Comparison of ENCODE assay signal across 17 cellular contexts in the genomic region with DNA sequence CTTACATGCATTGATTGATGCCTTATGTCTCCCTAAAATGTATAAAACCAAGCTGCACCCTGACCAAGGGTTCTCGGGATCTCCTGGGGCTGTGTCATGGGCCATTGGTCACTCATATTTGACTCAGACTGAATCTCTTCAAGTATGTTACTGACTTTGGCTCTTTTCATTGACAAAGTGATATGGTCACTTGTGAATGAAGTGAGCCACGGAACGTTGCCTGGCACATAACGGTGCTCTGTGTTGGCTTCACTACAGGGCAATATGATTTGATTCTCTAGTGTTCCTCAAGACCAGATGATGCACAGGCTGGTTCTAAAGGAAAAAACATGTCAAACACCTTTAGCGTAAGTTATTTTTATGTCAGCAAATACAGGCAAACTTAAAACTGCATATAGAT.
"Had no signal": no experiment of that assay in that cellular context is flagged by ENCODE, and none has a peak within 500 bp of the region (broad histone marks: within the 10 kb centered on the region; RNA-seq: fewer than 3 reads in every experiment).

No MANE protein-coding gene starts in this region.

- H3K4me1 ChIP-seq: colonic mucosa had no signal

- H3K27me3 ChIP-seq: cardiac muscle cell, colonic mucosa, right lobe of liver had no signal

- H3K4me3 Mint-ChIP-seq: nephron; stimulated activated effector memory CD8-positive, alpha-beta T cell treated with anti-CD3 and anti-CD28 coated beads, Interleukin-12 subunit alpha, Interleukin-12 subunit beta, amount 100 ng/mL, for 72 hours had no signal

- H3K4me3 ChIP-seq: cardiac muscle cell, colonic mucosa, psoas muscle, right lobe of liver had no signal

- H3K4me1 Mint-ChIP-seq: nephron had no signal

- ATAC-seq: left colon, psoas muscle, right lobe of liver had no signal

- H3K9me3 Mint-ChIP-seq: stimulated activated effector memory CD8-positive, alpha-beta T cell treated with anti-CD3 and anti-CD28 coated beads, Interleukin-12 subunit alpha, Interleukin-12 subunit beta, amount 100 ng/mL, for 72 hours had no signal

- H3K27ac Mint-ChIP-seq: nephron; stimulated activated effector memory CD8-positive, alpha-beta T cell treated with anti-CD3 and anti-CD28 coated beads, Interleukin-12 subunit alpha, Interleukin-12 subunit beta, amount 100 ng/mL, for 72 hours had no signal

- H3K27ac ChIP-seq: cardiac muscle cell, colonic mucosa, psoas muscle, right lobe of liver had no signal

- DNase-seq: activated CD4-positive, alpha-beta T cell treated with anti-CD3 and anti-CD28 coated beads, Interleukin-2, amount 50 U/mL, for 4 hours; activated CD4-positive, CD25-positive, alpha-beta regulatory T cell; activated CD8-positive, alpha-beta memory T cell treated with anti-CD3 and anti-CD28 coated beads, Interleukin-2, amount 50 U/mL, for 4 hours; colonic mucosa; foreskin melanocyte; head of caudate nucleus; left colon; mammary epithelial cell; psoas muscle; right lobe of liver; substantia nigra; T-helper 2 cell; trophoblast cell had no signal

- FAIRE-seq: TTC549 had no signal
